ENCODE assay signal across 11 cellular contexts in the genomic region with DNA sequence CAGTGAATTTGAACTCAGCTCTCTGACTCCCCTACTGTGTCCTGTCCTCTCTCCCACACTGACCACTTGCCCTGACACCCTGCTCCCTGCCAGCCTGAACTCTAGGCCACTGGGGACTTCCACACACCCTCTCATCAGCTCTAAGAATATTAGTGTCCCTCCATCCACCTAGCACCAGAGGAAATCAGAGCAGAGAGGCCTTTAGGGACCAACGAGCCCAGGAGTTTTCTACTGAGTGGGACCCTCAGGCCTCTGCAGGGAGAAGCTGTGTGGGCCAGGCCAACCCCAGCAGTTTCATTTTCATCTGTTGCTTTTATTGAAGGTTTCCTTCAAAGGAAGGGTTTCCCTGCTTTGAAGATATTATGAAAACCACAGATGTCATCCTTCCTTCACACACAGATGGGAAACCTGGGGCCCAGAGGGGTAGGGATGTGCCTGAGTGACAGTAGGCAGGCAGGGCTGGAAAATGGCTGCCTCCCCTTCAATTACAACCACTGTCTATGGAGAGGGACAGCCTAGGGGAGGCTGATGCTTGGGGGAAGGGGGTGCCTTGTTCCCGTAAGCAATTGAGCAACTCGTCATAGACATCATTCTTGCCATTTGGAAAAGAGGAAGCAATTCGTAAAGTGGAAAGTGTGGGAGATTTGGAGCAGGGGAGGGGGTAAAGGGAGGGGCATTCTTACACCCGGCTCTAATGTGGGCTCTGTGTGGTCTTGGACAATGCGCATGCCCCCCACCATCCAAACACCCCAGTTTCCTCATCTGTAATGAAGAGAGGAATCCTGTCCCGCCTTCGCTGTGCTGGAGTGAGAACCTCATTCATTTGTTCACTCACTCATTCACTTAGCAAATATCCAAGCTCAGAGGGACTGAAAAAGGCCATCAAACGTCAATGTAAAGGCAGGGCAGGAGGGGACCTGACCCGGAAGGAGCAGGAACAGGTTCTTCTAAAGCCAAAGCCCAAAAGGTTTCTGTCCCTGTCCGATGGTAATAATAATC. TPM values are rescaled to one million over a fixed set of nuclear protein-coding genes. Genes with fewer than 3 reads are reported as not detected.
DNase-seq lines count a peak whose midpoint lies in the region; ATAC-seq and TF ChIP-seq lines count a peak whose summit lies in the region.
"Had no signal": no experiment of that assay in that cellular context is flagged by ENCODE, and none has a peak within 500 bp of the region (broad histone marks: within the 10 kb centered on the region; RNA-seq: fewer than 3 reads in every experiment).

No MANE protein-coding gene starts in this region.

- ATAC-seq in activated CD4-positive, alpha-beta T cell treated with anti-CD3 and anti-CD28 coated beads for 36 hours, result peak; percentile 6
- ATAC-seq in left lung, result no peak
- no peak for ATAC-seq in HG03378 (IDR thresholded peaks at IDR 0.05; ENCODE audit: unreplicated experiment)
- ATAC-seq in GM18858 (IDR thresholded peaks at IDR 0.05; ENCODE audit: unreplicated experiment), result no peak

- H3K9ac ChIP-seq in subcutaneous abdominal adipose tissue (ENCODE audit: low read length in 5 of 5), result peak overlapping the region in 4 of 5 donors; percentile 26 to 59 (median 42)

- H3K9me3 Mint-ChIP-seq in activated CD4-positive, alpha-beta T cell treated with anti-CD3 and anti-CD28 coated beads for 36 hours (ENCODE audit: low read depth), result peaks cover 2% of the 10 kb centered on the region
- H3K9me3 Mint-ChIP-seq in T-helper 1 cell treated with Interleukin-12 subunit alpha and Interleukin-12 subunit beta and Interleukin-4 antibody, amounts not matched to agents 30 μg/mL and 1 μg/mL, for 36 hours, result peaks cover 3% of the 10 kb centered on the region

- H3K36me3 ChIP-seq in left lung, result peaks cover 0 to 7% of the 10 kb centered on the region in 2 donors
- H3K36me3 ChIP-seq in subcutaneous abdominal adipose tissue (ENCODE audit: control insufficient read depth in 5 of 5, insufficient read depth in 5 of 5, low read length in 5 of 5), result peaks cover 0 to 9% (median 2%) of the 10 kb centered on the region in 5 donors

- POLR2A ChIA-PET in activated CD4-positive, alpha-beta T cell treated with anti-CD3 and anti-CD28 coated beads for 36 hours (lab: Charles Lee), result no interaction called here

- intact Hi-C loops in activated CD4-positive, alpha-beta T cell treated with anti-CD3 and anti-CD28 coated beads for 36 hours (cut with DNase I, micrococcal nuclease), result loop anchor here (1.0 kb wide), 2 partner anchors 11 to 104 kb away; partner anchors contain the start of gene RECK (in 1 of the 2)
- intact Hi-C loops in left lung (cut with DNase I), result no loop called here

- CTCF ChIA-PET in activated CD4-positive, alpha-beta T cell treated with anti-CD3 and anti-CD28 coated beads for 36 hours (lab: Charles Lee), result interaction anchor here (0.6 to 1.6 kb wide), 5 partner anchors 26 to 389 kb away, joined by 3 to 8 read pairs (median 3); no protein-coding TSS in a partner anchor

- peak; percentile 68 for DNase-seq in activated CD4-positive, alpha-beta T cell treated with anti-CD3 and anti-CD28 coated beads for 36 hours
- DNase-seq in activated CD4-positive, alpha-beta T cell treated with anti-CD3 and anti-CD28 coated beads, Interleukin-2, amount 50 U/mL, for 4 hours, result no peak
- DNase-seq in left lung (peak in 1 of 2 donors; percentile 42), COLO829 (ENCODE audit: low spot score) (no peak)
- DNase-seq: NCI-H82 had no signal

- no peaks in the 10 kb centered on the region for H3K27me3 Mint-ChIP-seq in activated CD4-positive, alpha-beta T cell treated with anti-CD3 and anti-CD28 coated beads for 36 hours
- H3K27me3 Mint-ChIP-seq in T-helper 1 cell treated with Interleukin-12 subunit alpha and Interleukin-12 subunit beta and Interleukin-4 antibody, amounts not matched to agents 30 μg/mL and 1 μg/mL, for 36 hours (ENCODE audit: low read depth), result peaks cover 17% of the 10 kb centered on the region

- H3K9me3 ChIP-seq in left lung (no peaks in the 10 kb centered on the region), subcutaneous abdominal adipose tissue (ENCODE audit: control insufficient read depth in 5 of 5, low read length in 5 of 5) (no peaks in the 10 kb centered on the region)

- H3K4me3 Mint-ChIP-seq in activated CD4-positive, alpha-beta T cell treated with anti-CD3 and anti-CD28 coated beads for 36 hours, result peak overlapping the region; percentile 46
- H3K4me3 Mint-ChIP-seq in T-helper 1 cell treated with Interleukin-12 subunit alpha and Interleukin-12 subunit beta and Interleukin-4 antibody, amounts not matched to agents 30 μg/mL and 1 μg/mL, for 36 hours, result peak overlapping the region; percentile 71

- peak overlapping the region; percentile 75 for H3K27ac Mint-ChIP-seq in activated CD4-positive, alpha-beta T cell treated with anti-CD3 and anti-CD28 coated beads for 36 hours
- peak overlapping the region; percentile 82 for H3K27ac Mint-ChIP-seq in T-helper 1 cell treated with Interleukin-12 subunit alpha and Interleukin-12 subunit beta and Interleukin-4 antibody, amounts not matched to agents 30 μg/mL and 1 μg/mL, for 36 hours

- no peak for TF ChIP-seq CTCF in left lung (IDR thresholded peaks at IDR 0.05)

- H3K4me1 Mint-ChIP-seq in activated CD4-positive, alpha-beta T cell treated with anti-CD3 and anti-CD28 coated beads for 36 hours, result peaks cover 85% of the 10 kb centered on the region
- peaks cover 80% of the 10 kb centered on the region for H3K4me1 Mint-ChIP-seq in T-helper 1 cell treated with Interleukin-12 subunit alpha and Interleukin-12 subunit beta and Interleukin-4 antibody, amounts not matched to agents 30 μg/mL and 1 μg/mL, for 36 hours (ENCODE audit: low read depth)

- H3K27ac ChIP-seq in left lung, result peak overlapping the region; percentile 34 to 91
- H3K27ac ChIP-seq in subcutaneous abdominal adipose tissue (ENCODE audit: low read depth, low read length), result peak overlapping the region; percentile 17
- H3K27ac ChIP-seq: 22Rv1 had no signal

- H3K4me1 ChIP-seq in left lung, result peaks cover 18 to 96% of the 10 kb centered on the region in 2 donors
- peaks cover 15 to 90% (median 73%) of the 10 kb centered on the region in 5 donors for H3K4me1 ChIP-seq in subcutaneous abdominal adipose tissue (ENCODE audit: control insufficient read depth in 5 of 5, insufficient read depth in 5 of 5, low read length in 5 of 5)

- H3K27me3 ChIP-seq in left lung (peaks cover 0 to 13% of the 10 kb centered on the region in 2 donors), subcutaneous abdominal adipose tissue (ENCODE audit: control insufficient read depth in 5 of 5, insufficient read depth in 4 of 5, low read length in 5 of 5) (peaks cover 0 to 2% (median 0%) of the 10 kb centered on the region in 5 donors)

- H3K4me3 ChIP-seq in left lung, result peak overlapping the region in 1 of 2 donors; percentile 21
- H3K4me3 ChIP-seq in subcutaneous abdominal adipose tissue (ENCODE audit: low read depth in 1 of 5, low read length in 5 of 5), result peak overlapping the region in 2 of 5 donors; percentile 9 to 18
- H3K4me3 ChIP-seq: smooth muscle cell had no signal

- peaks cover 13% of the 10 kb centered on the region for H3K36me3 Mint-ChIP-seq in activated CD4-positive, alpha-beta T cell treated with anti-CD3 and anti-CD28 coated beads for 36 hours (ENCODE audit: low read depth)
- peaks cover 34% of the 10 kb centered on the region for H3K36me3 Mint-ChIP-seq in T-helper 1 cell treated with Interleukin-12 subunit alpha and Interleukin-12 subunit beta and Interleukin-4 antibody, amounts not matched to agents 30 μg/mL and 1 μg/mL, for 36 hours (ENCODE audit: low read depth)

RNA-seq across cellular contexts. Expression of gene GLIPR2, which starts 3.9 kb away (rescaled TPM):
- 10 to 100 TPM; 13.7 to 18.4 TPM for total RNA-seq in activated CD4-positive, alpha-beta T cell treated with anti-CD3 and anti-CD28 coated beads for 36 hours
- total RNA-seq in left lung, result 10 to 100 TPM; 47.7 to 94.5 TPM

RNA-seq across cellular contexts. Expression of gene CCIN, which starts 28.8 kb away (rescaled TPM):
- not detected for total RNA-seq in activated CD4-positive, alpha-beta T cell treated with anti-CD3 and anti-CD28 coated beads for 36 hours
- total RNA-seq in left lung, result 1 to 10 TPM in 1 of 2 donors, under 1 TPM in 1; 0.67 to 1.5 TPM

RNA-seq across cellular contexts. Expression of gene CLTA, which starts 50.3 kb away (rescaled TPM):
- 100 to 1,000 TPM; 123 to 133 TPM for total RNA-seq in activated CD4-positive, alpha-beta T cell treated with anti-CD3 and anti-CD28 coated beads for 36 hours
- 100 to 1,000 TPM; 199 to 219 TPM for total RNA-seq in left lung

Comparison
In these comparisons a context has a peak if more than half of its experiments do, and no peak if none do; other contexts are left out.
1. intact Hi-C loops: an anchor here in activated CD4-positive, alpha-beta T cell treated with anti-CD3 and anti-CD28 coated beads for 36 hours (1.0 kb wide); none called in left lung.